ENCODE assay signal across 15 cellular contexts in the genomic region with DNA sequence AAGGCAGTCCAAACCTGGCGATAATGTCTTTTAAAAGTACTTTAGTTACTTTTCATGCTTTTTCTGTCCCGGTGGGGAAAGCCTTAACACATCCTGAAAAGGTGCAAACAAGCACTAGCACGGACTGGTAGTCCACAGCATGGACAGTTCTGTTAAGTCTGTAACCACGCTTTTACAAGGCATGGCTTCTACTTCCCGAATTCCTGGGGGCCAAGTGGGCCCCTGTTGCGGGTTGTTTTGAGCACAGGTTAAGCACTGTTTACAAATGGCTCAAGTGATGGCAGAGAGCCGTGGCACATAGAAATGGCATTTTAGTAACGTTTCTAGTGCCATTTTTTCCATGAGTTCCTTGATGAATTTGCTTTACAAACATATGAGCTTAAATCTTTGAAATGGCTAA. TPM values are rescaled to one million over a fixed set of nuclear protein-coding genes. Genes with fewer than 3 reads are reported as not detected.
DNase-seq lines count a peak whose midpoint lies in the region; ATAC-seq and TF ChIP-seq lines count a peak whose summit lies in the region.
"Had no signal": no experiment of that assay in that cellular context is flagged by ENCODE, and none has a peak within 500 bp of the region (broad histone marks: within the 10 kb centered on the region; RNA-seq: fewer than 3 reads in every experiment).

No MANE protein-coding gene starts in this region.

- intact Hi-C loops in activated CD4-positive, alpha-beta T cell treated with anti-CD3 and anti-CD28 coated beads, Interleukin-2, amount 10 ng/mL, durations not matched to agents 24 days and 14 days (cut with micrococcal nuclease), result no loop called here
- intact Hi-C loops in left lung (cut with DNase I), result no loop called here

- peaks cover 22% of the 10 kb centered on the region for H3K9me3 Mint-ChIP-seq in activated CD4-positive, alpha-beta T cell treated with anti-CD3 and anti-CD28 coated beads, Interleukin-2, amount 10 ng/mL, durations not matched to agents 24 days and 14 days

- DNase-seq in activated CD4-positive, alpha-beta T cell treated with anti-CD3 and anti-CD28 coated beads, Interleukin-2, amount 10 ng/mL, durations not matched to agents 24 days and 14 days, result peak; percentile 18
- DNase-seq in activated CD4-positive, alpha-beta T cell treated with anti-CD3 and anti-CD28 coated beads, Interleukin-2, amount 50 U/mL, for 1 hour, result no peak
- DNase-seq in NCI-H774 (lab: John Stamatoyannopoulos, UW) (peak; percentile 2), left lung (no peak), SJCRH30 (no peak), A172 (ENCODE audit: low spot score) (no peak)
- DNase-seq: BE2C; CD8-positive, alpha-beta T cell; COR-L47; HCEC 1CT; HFFc6 had no signal

- H3K4me3 Mint-ChIP-seq in activated CD4-positive, alpha-beta T cell treated with anti-CD3 and anti-CD28 coated beads, Interleukin-2, amount 10 ng/mL, durations not matched to agents 24 days and 14 days, result no peak overlapping the region
- H3K4me3 Mint-ChIP-seq: CD14-positive monocyte; CD8-positive, alpha-beta T cell; HFFc6 had no signal

- no peaks in the 10 kb centered on the region for H3K27me3 Mint-ChIP-seq in activated CD4-positive, alpha-beta T cell treated with anti-CD3 and anti-CD28 coated beads, Interleukin-2, amount 10 ng/mL, durations not matched to agents 24 days and 14 days

- H3K27ac ChIP-seq in left lung, result no peak overlapping the region
- H3K27ac ChIP-seq in SJCRH30, result no peak overlapping the region

- H3K4me1 Mint-ChIP-seq in activated CD4-positive, alpha-beta T cell treated with anti-CD3 and anti-CD28 coated beads, Interleukin-2, amount 10 ng/mL, durations not matched to agents 24 days and 14 days, result no peaks in the 10 kb centered on the region

- ATAC-seq in left lung (peak; percentile 50), GM19467 (IDR thresholded peaks at IDR 0.05; ENCODE audit: unreplicated experiment) (no peak)
- ATAC-seq: CD8-positive, alpha-beta T cell; GM12878; HepG2 had no signal

- H3K36me3 ChIP-seq in left lung (no peaks in the 10 kb centered on the region), SJCRH30 (no peaks in the 10 kb centered on the region)
- H3K36me3 ChIP-seq: BE2C had no signal

- H3K36me3 Mint-ChIP-seq in activated CD4-positive, alpha-beta T cell treated with anti-CD3 and anti-CD28 coated beads, Interleukin-2, amount 10 ng/mL, durations not matched to agents 24 days and 14 days (ENCODE audit: low read depth), result peaks cover 2% of the 10 kb centered on the region
- H3K36me3 Mint-ChIP-seq: CD14-positive monocyte had no signal

- H3K9me3 ChIP-seq in left lung, result peaks cover 0 to 76% of the 10 kb centered on the region in 2 donors
- H3K9me3 ChIP-seq in SJCRH30 (replicated peaks), result no peaks in the 10 kb centered on the region
- H3K9me3 ChIP-seq: BE2C had no signal

- no peak overlapping the region for H3K27ac Mint-ChIP-seq in activated CD4-positive, alpha-beta T cell treated with anti-CD3 and anti-CD28 coated beads, Interleukin-2, amount 10 ng/mL, durations not matched to agents 24 days and 14 days
- H3K27ac Mint-ChIP-seq: CD14-positive monocyte; CD8-positive, alpha-beta T cell; HFFc6 had no signal

- TF ChIP-seq CTCF in left lung (IDR thresholded peaks at IDR 0.05), result no peak

- no peaks in the 10 kb centered on the region for H3K4me1 ChIP-seq in left lung
- no peaks in the 10 kb centered on the region for H3K4me1 ChIP-seq in SJCRH30
- H3K4me1 ChIP-seq: BE2C had no signal

- H3K27me3 ChIP-seq in left lung, result no peaks in the 10 kb centered on the region
- no peaks in the 10 kb centered on the region for H3K27me3 ChIP-seq in SJCRH30
- H3K27me3 ChIP-seq: BE2C had no signal

- H3K4me3 ChIP-seq in left lung, result no peak overlapping the region
- H3K4me3 ChIP-seq in SJCRH30, result no peak overlapping the region
- H3K4me3 ChIP-seq: GM12878 had no signal

RNA-seq across cellular contexts. Expression of gene ZNF493, which starts 37.6 kb away (rescaled TPM):
- 12.2 and 12.5 TPM in 2 replicates for total RNA-seq in activated CD4-positive, alpha-beta T cell treated with anti-CD3 and anti-CD28 coated beads, Interleukin-2, amount 10 ng/mL, durations not matched to agents 24 days and 14 days
- total RNA-seq in left lung, result 10 to 100 TPM; 18.7 to 28.0 TPM
- total RNA-seq in SJCRH30 (2014; rRNA removed; shearing (Covaris generic)), result 18.5 and 25.3 TPM in 2 replicates
- total RNA-seq in A172 (2014; rRNA removed; shearing (Covaris generic)), result 6.3 and 8.3 TPM in 2 replicates

Comparison
In these comparisons a context has a peak if more than half of its experiments do, and no peak if none do; other contexts are left out.
1. DNase-seq: peak in activated CD4-positive, alpha-beta T cell treated with anti-CD3 and anti-CD28 coated beads, Interleukin-2, amount 10 ng/mL, durations not matched to agents 24 days and 14 days (single experiment) and NCI-H774 (single experiment); none in activated CD4-positive, alpha-beta T cell treated with anti-CD3 and anti-CD28 coated beads, Interleukin-2, amount 50 U/mL, for 1 hour (single experiment), left lung (0 of 2), SJCRH30 (0 of 2) and A172 (single experiment).